9 cellular contexts compared by ENCODE assay signal in the genomic region with DNA sequence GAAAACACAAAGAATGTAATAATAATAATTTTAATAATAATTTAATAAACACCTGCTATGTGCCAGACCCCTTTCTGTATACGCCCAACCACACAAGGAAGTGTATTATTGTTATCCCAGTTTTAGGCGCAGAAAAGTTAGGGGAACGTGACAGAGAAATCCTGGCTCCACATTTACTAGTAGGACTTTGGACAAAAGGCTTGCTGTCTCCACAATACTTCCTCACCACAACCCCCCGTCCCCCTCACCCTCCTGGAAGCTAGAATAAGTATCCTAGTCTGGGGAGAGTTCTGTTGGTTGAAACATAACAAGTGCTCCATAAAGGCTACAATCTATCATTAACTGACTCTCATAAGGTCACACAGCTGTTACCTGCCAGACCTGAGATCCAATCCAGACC. TPM values are rescaled to one million over a fixed set of nuclear protein-coding genes. Genes with fewer than 3 reads are reported as not detected.
A peak's percentile ranks its signal among the peaks of the same experiment; 100 is the strongest.
DNase-seq lines count a peak whose midpoint lies in the region; ATAC-seq and TF ChIP-seq lines count a peak whose summit lies in the region.
"Had no signal": no experiment of that assay in that cellular context is flagged by ENCODE, and none has a peak within 500 bp of the region (broad histone marks: within the 10 kb centered on the region; RNA-seq: fewer than 3 reads in every experiment).

No MANE protein-coding gene starts in this region.

- no peak overlapping the region for H3K27ac Mint-ChIP-seq in Caco-2 (ENCODE audit: unreplicated experiment)
- H3K27ac Mint-ChIP-seq in activated CD8-positive, alpha-beta T cell treated with anti-CD3 and anti-CD28 coated beads, Interleukin-2, amount 10 ng/mL, durations not matched to agents 7 days and 5 days = no peak overlapping the region

- no peaks in the 10 kb centered on the region for H3K27me3 Mint-ChIP-seq in Caco-2 (ENCODE audit: insufficient read depth, unreplicated experiment)
- H3K27me3 Mint-ChIP-seq in activated CD8-positive, alpha-beta T cell treated with anti-CD3 and anti-CD28 coated beads, Interleukin-2, amount 10 ng/mL, durations not matched to agents 7 days and 5 days (ENCODE audit: low read depth) = peaks cover 68% of the 10 kb centered on the region

- peak overlapping the region; percentile 29 for H3K4me3 ChIP-seq in AG10803 (ENCODE audit: low read length)
- peak overlapping the region; percentile 86 for H3K4me3 ChIP-seq in Caco-2 (ENCODE audit: low read depth, low read length)
- no peak overlapping the region for H3K4me3 ChIP-seq in muscle layer of colon (ENCODE audit: low read depth in 1 of 2, low read length in 2 of 2)
- no peak overlapping the region for H3K4me3 ChIP-seq in aorta (ENCODE audit: low read length in 2 of 2)

- no peak for ATAC-seq in activated CD8-positive, alpha-beta T cell treated with anti-CD3 and anti-CD28 coated beads, Interleukin-2, amount 10 ng/mL, durations not matched to agents 7 days and 5 days
- no peak for ATAC-seq in aorta (ENCODE audit: low FRiP score)

- no peaks in the 10 kb centered on the region for H3K9me3 Mint-ChIP-seq in Caco-2 (ENCODE audit: unreplicated experiment)
- H3K9me3 Mint-ChIP-seq in activated CD8-positive, alpha-beta T cell treated with anti-CD3 and anti-CD28 coated beads, Interleukin-2, amount 10 ng/mL, durations not matched to agents 7 days and 5 days (ENCODE audit: insufficient read depth) = no peaks in the 10 kb centered on the region

- CTCF ChIA-PET in Caco-2 (lab: Charles Lee) = no interaction called here
- CTCF ChIA-PET in activated CD8-positive, alpha-beta T cell treated with anti-CD3 and anti-CD28 coated beads, Interleukin-2, amount 10 ng/mL, durations not matched to agents 7 days and 5 days (lab: Charles Lee) = no interaction called here

- BruUV-seq in Caco-2 (replicated peaks; lab: Mats Ljungman, UMichigan) = no TSS peak

- H3K4me1 Mint-ChIP-seq in Caco-2 (ENCODE audit: low read depth, unreplicated experiment) = peaks cover 19% of the 10 kb centered on the region
- H3K4me1 Mint-ChIP-seq in activated CD8-positive, alpha-beta T cell treated with anti-CD3 and anti-CD28 coated beads, Interleukin-2, amount 10 ng/mL, durations not matched to agents 7 days and 5 days (ENCODE audit: low read depth) = peaks cover 9% of the 10 kb centered on the region

- H3K36me3 Mint-ChIP-seq in Caco-2 (ENCODE audit: insufficient read depth, unreplicated experiment) = peaks cover 8% of the 10 kb centered on the region
- no peaks in the 10 kb centered on the region for H3K36me3 Mint-ChIP-seq in activated CD8-positive, alpha-beta T cell treated with anti-CD3 and anti-CD28 coated beads, Interleukin-2, amount 10 ng/mL, durations not matched to agents 7 days and 5 days (ENCODE audit: low read depth)

- peak overlapping the region; percentile 77 for H3K4me3 Mint-ChIP-seq in Caco-2 (ENCODE audit: unreplicated experiment)
- H3K4me3 Mint-ChIP-seq in activated CD8-positive, alpha-beta T cell treated with anti-CD3 and anti-CD28 coated beads, Interleukin-2, amount 10 ng/mL, durations not matched to agents 7 days and 5 days = peak overlapping the region; percentile 47

- TF ChIP-seq CTCF in AG10803 (conservative IDR thresholded peaks at IDR 0.05; ENCODE audit: low read length) (no peak), Caco-2 (IDR thresholded peaks at IDR 0.05; ENCODE audit: insufficient read depth in 1 of 2, low read depth in 1 of 2, low read length in 1 of 2, severe bottlenecking in 1 of 2, unreplicated experiment in 1 of 2) (no peak)

- POLR2A ChIA-PET in Caco-2 (lab: Charles Lee) = no interaction called here
- POLR2A ChIA-PET in activated CD8-positive, alpha-beta T cell treated with anti-CD3 and anti-CD28 coated beads, Interleukin-2, amount 10 ng/mL, durations not matched to agents 7 days and 5 days (lab: Charles Lee) = no interaction called here

- H3K36me3 ChIP-seq in Caco-2 (ENCODE audit: control insufficient read depth, insufficient read depth, low read length) (no peaks in the 10 kb centered on the region), muscle layer of colon (ENCODE audit: insufficient read depth, low read length) (no peaks in the 10 kb centered on the region), aorta (ENCODE audit: control insufficient read depth in 1 of 2, insufficient read depth in 2 of 2, low read length in 1 of 2) (no peaks in the 10 kb centered on the region)
- H3K36me3 ChIP-seq: adrenal gland had no signal

- 15% methylated on average over 4 of the region's 4 CpGs for WGBS in aorta, 2 donors

- no peaks in the 10 kb centered on the region for H3K27me3 ChIP-seq in Caco-2 (replicated peaks; ENCODE audit: control insufficient read depth, insufficient read depth, low read length)
- no peaks in the 10 kb centered on the region for H3K27me3 ChIP-seq in muscle layer of colon (ENCODE audit: control insufficient read depth in 1 of 2, insufficient read depth in 2 of 2, low read length in 2 of 2)
- no peaks in the 10 kb centered on the region for H3K27me3 ChIP-seq in aorta (ENCODE audit: control insufficient read depth in 1 of 2, insufficient read depth in 2 of 2, low read length in 1 of 2)
- H3K27me3 ChIP-seq: adrenal gland had no signal

- intact Hi-C loops in Caco-2 (cut with micrococcal nuclease; ENCODE audit: unreplicated experiment) = no loop called here
- intact Hi-C loops in aorta (cut with DNase I) = loop anchor here in 1 of 2 donors (2.0 to 10.0 kb wide), 5 partner anchors 61 to 689 kb away; a partner anchor contains a TSS

- 0 out of 2 replicates have a peak, but pooled peaks cover 6% of the 10 kb centered on the region for H3K4me1 ChIP-seq in Caco-2
- peaks cover 31% of the 10 kb centered on the region for H3K4me1 ChIP-seq in muscle layer of colon (ENCODE audit: insufficient read depth, low read length)
- no peaks in the 10 kb centered on the region for H3K4me1 ChIP-seq in aorta (ENCODE audit: control insufficient read depth in 1 of 2, insufficient read depth in 2 of 2, low read length in 2 of 2)

- H3K9me3 ChIP-seq in Caco-2 (no peaks in the 10 kb centered on the region), muscle layer of colon (ENCODE audit: low read length) (no peaks in the 10 kb centered on the region), aorta (ENCODE audit: control insufficient read depth, low read length) (no peaks in the 10 kb centered on the region)
- H3K9me3 ChIP-seq: adrenal gland had no signal

- peak overlapping the region; percentile 14 for H3K27ac ChIP-seq in muscle layer of colon (ENCODE audit: low read depth, low read length)
- no peak overlapping the region for H3K27ac ChIP-seq in aorta (ENCODE audit: low read depth in 1 of 2, low read length in 2 of 2)
- H3K27ac ChIP-seq: adrenal gland had no signal

- DNase-seq in AG10803 (ENCODE audit: low read depth) (no peak), Caco-2 (no peak), aorta (no peak), OCI-M2 (lab: John Stamatoyannopoulos, UW; ENCODE audit: unreplicated experiment) (no peak), NCI-H2107 treated with DMSO at 0.1 percent for 48 hours (lab: John Stamatoyannopoulos, UW; ENCODE audit: unreplicated experiment) (no peak), NCI-H1048 (lab: John Stamatoyannopoulos, UW) (no peak)
- no peak for DNase-seq in activated CD8-positive, alpha-beta T cell treated with anti-CD3 and anti-CD28 coated beads, Interleukin-2, amount 10 ng/mL, durations not matched to agents 7 days and 5 days

- no peak overlapping the region for H3K9ac ChIP-seq in muscle layer of colon (ENCODE audit: low read length)

RNA-seq across cellular contexts. Expression of a gene that starts 0.5 kb away (rescaled TPM):
- total RNA-seq in Caco-2 (2022) (2.7 and 3.1 TPM in 2 replicates), aorta (10 to 100 TPM in 1 of 2 donors, 1 to 10 TPM in 1; 4.3 to 17.0 TPM)
- total RNA-seq in activated CD8-positive, alpha-beta T cell treated with anti-CD3 and anti-CD28 coated beads, Interleukin-2, amount 10 ng/mL, durations not matched to agents 7 days and 5 days = not detected
- polyA plus RNA-seq in aorta = under 1 TPM; 0.63 to 0.64 TPM

RNA-seq across cellular contexts. Expression of a gene that starts 34.1 kb away (rescaled TPM):
- total RNA-seq in Caco-2 (2022) = 1.2 and 1.5 TPM in 2 replicates
- total RNA-seq in activated CD8-positive, alpha-beta T cell treated with anti-CD3 and anti-CD28 coated beads, Interleukin-2, amount 10 ng/mL, durations not matched to agents 7 days and 5 days = under 1 TPM; 0.37 to 0.68 TPM
- total RNA-seq in aorta = 1 to 10 TPM in 1 of 2 donors, under 1 TPM in 1; 0.36 to 1.9 TPM
- polyA plus RNA-seq in aorta = 1 to 10 TPM in 1 of 2 donors, under 1 TPM in 1; 0.95 to 1.8 TPM

Comparison
In these comparisons a context has a peak if more than half of its experiments do, and no peak if none do; other contexts are left out.
1. H3K4me3 ChIP-seq: peak in AG10803 (single experiment) and Caco-2 (single experiment); none in muscle layer of colon (0 of 2) and aorta (0 of 2).